Comparison of ENCODE assay signal across 8 cellular contexts in genomic region chr2:32627441-32627900, GRCh38. TPM values are rescaled to one million over a fixed set of nuclear protein-coding genes. Genes with fewer than 3 reads are reported as not detected.
DNase-seq lines count a peak whose midpoint lies in the region; ATAC-seq lines count a peak whose summit lies in the region.

No MANE protein-coding gene starts in this region.

- no peaks in the 10 kb centered on the region for H3K9me3 Mint-ChIP-seq in central memory CD8-positive, alpha-beta T cell

- H3K36me3 Mint-ChIP-seq in central memory CD8-positive, alpha-beta T cell (ENCODE audit: insufficient read depth) = peaks cover 21% of the 10 kb centered on the region

- peak overlapping the region; percentile 79 for H3K9ac ChIP-seq in NT2/D1 (ENCODE audit: insufficient read length, low read depth)

- H3K27ac Mint-ChIP-seq in central memory CD8-positive, alpha-beta T cell (ENCODE audit: low read depth) = peak overlapping the region; percentile 89

- H3K27me3 Mint-ChIP-seq in central memory CD8-positive, alpha-beta T cell = no peaks in the 10 kb centered on the region

- H3K36me3 ChIP-seq in NT2/D1 (ENCODE audit: insufficient read depth, insufficient read length, low read length) = peaks cover 22% of the 10 kb centered on the region

- H3K4me3 Mint-ChIP-seq in central memory CD8-positive, alpha-beta T cell = peak overlapping the region; percentile 86

- H3K4me1 ChIP-seq in NT2/D1 (ENCODE audit: insufficient read depth, insufficient read length) = no peaks in the 10 kb centered on the region

- H3K4me1 Mint-ChIP-seq in central memory CD8-positive, alpha-beta T cell = peaks cover 21% of the 10 kb centered on the region

- H3K27me3 ChIP-seq in NT2/D1 (ENCODE audit: insufficient read depth, insufficient read length) = no peaks in the 10 kb centered on the region

- H3K4me3 ChIP-seq in NT2/D1 (ENCODE audit: insufficient read length, low read depth) = peak overlapping the region; percentile 89

- DNase-seq in NCI-H345 (lab: John Stamatoyannopoulos, UW) = peak; percentile 50
- no peak for DNase-seq in NCI-H345 treated with DMSO at 0.1 percent for 48 hours (lab: John Stamatoyannopoulos, UW; ENCODE audit: unreplicated experiment)
- peak; percentile 48 for DNase-seq in NT2/D1 (ENCODE audit: low read depth, low spot score)
- no peak for DNase-seq in central memory CD8-positive, alpha-beta T cell (ENCODE audit: low spot score in 2 of 2)
- no peak for DNase-seq in left lobe of liver (ENCODE audit: low spot score)
- DNase-seq in stimulated activated CD4-positive, alpha-beta T cell treated with anti-CD3 and anti-CD28 coated beads, Interleukin-4, amount 100 ng/mL, for 48 hours (ENCODE audit: low read depth in 2 of 2) = peak; percentile 12 to 22
- no peak for DNase-seq in NCI-H1930 (lab: John Stamatoyannopoulos, UW)

- no peaks in the 10 kb centered on the region for H3K9me3 ChIP-seq in NT2/D1 (ENCODE audit: insufficient read depth, low read length)

- ATAC-seq in HG02623 (IDR thresholded peaks at IDR 0.05; ENCODE audit: unreplicated experiment) (peak; percentile 29), left lobe of liver (peak; percentile 51)
- ATAC-seq in central memory CD8-positive, alpha-beta T cell (replicated peaks; ENCODE audit: extremely low read depth, poor library complexity, severe bottlenecking) = peak; percentile 12

RNA-seq across cellular contexts. Expression of gene TTC27, which starts 0.4 kb away (rescaled TPM):
- total RNA-seq in left lobe of liver = 4.7 TPM

Comparison
In these comparisons a context has a peak if more than half of its experiments do, and no peak if none do; other contexts are left out.
1. DNase-seq: peak in NCI-H345 (single experiment), NT2/D1 (single experiment) and stimulated activated CD4-positive, alpha-beta T cell treated with anti-CD3 and anti-CD28 coated beads, Interleukin-4, amount 100 ng/mL, for 48 hours (2 of 2); none in NCI-H345 treated with DMSO at 0.1 percent for 48 hours (single experiment), central memory CD8-positive, alpha-beta T cell (0 of 2), left lobe of liver (single experiment) and NCI-H1930 (0 of 2).
2. Peak in every context shown above with its lines, with median percentiles within 50 percentile points of each other: ATAC-seq.